ENCODE assay signal across 18 cellular contexts in genomic region chr5:106127341-106127781, GRCh38.
DNase-seq lines count a peak whose midpoint lies in the region; ATAC-seq, FAIRE-seq and TF ChIP-seq lines count a peak whose summit lies in the region.
"Had no signal": no experiment of that assay in that cellular context is flagged by ENCODE, and none has a peak within 500 bp of the region (broad histone marks: within the 10 kb centered on the region; RNA-seq: fewer than 3 reads in every experiment).

No MANE protein-coding gene starts in this region.

- no CpG with 5 or more reads among the region's 1 CpG for WGBS in IMR-90 (ENCODE audit: extremely low coverage in 2 of 2, insufficient read length in 1 of 2), 2 experiments

- intact Hi-C loops in Caco-2 (cut with micrococcal nuclease; ENCODE audit: unreplicated experiment) (loop anchor here (1.0 kb wide), 1 partner anchor 13 kb away; no protein-coding TSS in a partner anchor), IMR-90 (cut with micrococcal nuclease) (no loop called here), sciatic nerve (cut with DNase I) (no loop called here)

- no peak overlapping the region for H3K4me3 Mint-ChIP-seq in Caco-2 (ENCODE audit: unreplicated experiment)
- H3K4me3 Mint-ChIP-seq: dendritic cell treated with granulocyte-macrophage colony-stimulating factor and Interleukin-4, amounts not matched to agents 40 ng/mL and 50 ng/mL, for 4 days; neural progenitor cell had no signal

- H3K27ac ChIP-seq in IMR-90 (ENCODE audit: insufficient read depth, low read length) = no peak overlapping the region
- H3K27ac ChIP-seq: left ventricle myocardium inferior, neural progenitor cell, SJCRH30, VCaP had no signal

- H3K27me3 ChIP-seq in Caco-2 (replicated peaks; ENCODE audit: control insufficient read depth, insufficient read depth, low read length) = no peaks in the 10 kb centered on the region
- H3K27me3 ChIP-seq in IMR-90 (ENCODE audit: control insufficient read depth, insufficient read depth, low read length) = no peaks in the 10 kb centered on the region
- H3K27me3 ChIP-seq: neural progenitor cell, SJCRH30 had no signal

- no peak overlapping the region for H4K8ac ChIP-seq in IMR-90 (ENCODE audit: low read depth in 2 of 2, low read length in 2 of 2)

- H2AK9ac ChIP-seq in IMR-90 (replicated peaks; ENCODE audit: low read depth, low read length, poor library complexity) = no peak overlapping the region

- no peaks in the 10 kb centered on the region for H3K36me3 Mint-ChIP-seq in Caco-2 (ENCODE audit: insufficient read depth, unreplicated experiment)
- H3K36me3 Mint-ChIP-seq: neural progenitor cell had no signal

- H2BK20ac ChIP-seq in IMR-90 (ENCODE audit: low read depth, low read length) = no peak overlapping the region

- H3K9me1 ChIP-seq in IMR-90 (ENCODE audit: insufficient read depth, low read length) = no peaks in the 10 kb centered on the region

- TF ChIP-seq RAD21 in IMR-90 (IDR thresholded peaks at IDR 0.05; ENCODE audit: low read length) = no peak

- no peak overlapping the region for H3K9ac ChIP-seq in IMR-90 (ENCODE audit: low read depth, low read length)
- H3K9ac ChIP-seq: neural progenitor cell had no signal

- H3K36me3 ChIP-seq in Caco-2 (ENCODE audit: control insufficient read depth, insufficient read depth, low read length) = no peaks in the 10 kb centered on the region
- no peaks in the 10 kb centered on the region for H3K36me3 ChIP-seq in IMR-90 (ENCODE audit: control insufficient read depth, insufficient read depth, low read length)
- H3K36me3 ChIP-seq: left ventricle myocardium inferior, neural progenitor cell, SJCRH30 had no signal

- DNase-seq in Caco-2 (peak in 1 of 2 experiments; percentile 42), IMR-90 (peak; percentile 14), epithelial cell of proximal tubule (ENCODE audit: low read depth) (peak; percentile 40), NCI-H446 (lab: John Stamatoyannopoulos, UW) (no peak), frontal cortex (ENCODE audit: low spot score in 2 of 2) (no peak), sciatic nerve (ENCODE audit: low spot score) (no peak)
- DNase-seq: activated CD8-positive, alpha-beta memory T cell treated with anti-CD3 and anti-CD28 coated beads, Interleukin-2, amount 50 U/mL, for 4 hours; left ventricle myocardium inferior; NCI-H1105; NCI-H69; SJCRH30 had no signal

- no peak overlapping the region for H2BK15ac ChIP-seq in IMR-90 (ENCODE audit: low read depth, low read length)

- no peak overlapping the region for H2BK120ac ChIP-seq in IMR-90 (ENCODE audit: low read depth, low read length)

- no peaks in the 10 kb centered on the region for H4K20me1 ChIP-seq in IMR-90 (ENCODE audit: insufficient read depth, low read length)

- in situ Hi-C loops in IMR-90 (cut with MboI; ENCODE audit: low sequenced_read_pairs) = no loop called here

- no peak for FAIRE-seq in frontal cortex (lab: Jason Lieb, UNC)
- FAIRE-seq: A204.1, D721Med had no signal

- no peak overlapping the region for H3K4me3 ChIP-seq in Caco-2 (ENCODE audit: low read depth, low read length)
- no peak overlapping the region for H3K4me3 ChIP-seq in IMR-90 (ENCODE audit: insufficient read depth, low read depth, low read length)
- no peak overlapping the region for H3K4me3 ChIP-seq in epithelial cell of proximal tubule (ENCODE audit: low read depth, low read length)
- H3K4me3 ChIP-seq: left ventricle myocardium inferior, neural progenitor cell, SJCRH30 had no signal

- BruUV-seq in Caco-2 (replicated peaks; lab: Mats Ljungman, UMichigan) (no TSS peak), IMR-90 (replicated peaks; lab: Mats Ljungman, UMichigan) (no TSS peak)

- H2BK5ac ChIP-seq in IMR-90 (ENCODE audit: low read depth, low read length, poor library complexity, severe bottlenecking) = no peak overlapping the region

- no peak overlapping the region for H3K14ac ChIP-seq in IMR-90 (replicated peaks; ENCODE audit: low read depth, low read length)

- no peaks in the 10 kb centered on the region for H3K9me3 Mint-ChIP-seq in Caco-2 (ENCODE audit: unreplicated experiment)
- H3K9me3 Mint-ChIP-seq: dendritic cell treated with granulocyte-macrophage colony-stimulating factor and Interleukin-4, amounts not matched to agents 40 ng/mL and 50 ng/mL, for 4 days; neural progenitor cell had no signal

- H2AK5ac ChIP-seq in IMR-90 (ENCODE audit: low read depth, low read length) = no peak overlapping the region

- peak overlapping the region; percentile 75 for H3K27ac Mint-ChIP-seq in Caco-2 (ENCODE audit: unreplicated experiment)
- H3K27ac Mint-ChIP-seq: dendritic cell treated with granulocyte-macrophage colony-stimulating factor and Interleukin-4, amounts not matched to agents 40 ng/mL and 50 ng/mL, for 4 days; neural progenitor cell had no signal

- H2AFZ ChIP-seq in IMR-90 (replicated peaks; ENCODE audit: low read length, poor library complexity) = no peak overlapping the region
- H2AFZ ChIP-seq: neural progenitor cell had no signal

- dilution Hi-C loops in IMR-90 (cut with HindIII; ENCODE audit: low sequenced_read_pairs, unreplicated experiment) = no loop called here

- H3K27me3 Mint-ChIP-seq in Caco-2 (ENCODE audit: insufficient read depth, unreplicated experiment) = no peaks in the 10 kb centered on the region
- H3K27me3 Mint-ChIP-seq: dendritic cell treated with granulocyte-macrophage colony-stimulating factor and Interleukin-4, amounts not matched to agents 40 ng/mL and 50 ng/mL, for 4 days had no signal

- H4K91ac ChIP-seq in IMR-90 (ENCODE audit: insufficient read depth, low read depth, low read length) = no peak overlapping the region

- CTCF ChIA-PET in Caco-2 (lab: Charles Lee) = no interaction called here
- CTCF ChIA-PET in IMR-90 (lab: Yijun Ruan, JAX) = no interaction called here

- no peak for TF ChIP-seq POLR2A in IMR-90 (IDR thresholded peaks at IDR 0.05; ENCODE audit: low read depth, low read length)

- no peak overlapping the region for H3K4me2 ChIP-seq in IMR-90 (ENCODE audit: low read depth, low read length)
- H3K4me2 ChIP-seq: neural progenitor cell had no signal

- no peak overlapping the region for H3K4ac ChIP-seq in IMR-90 (ENCODE audit: low read depth, low read length)

- ATAC-seq in GM21515 (IDR thresholded peaks at IDR 0.05; ENCODE audit: unreplicated experiment) (peak; percentile 68), IMR-90 (ENCODE audit: low read depth) (no peak), GM19324 (IDR thresholded peaks at IDR 0.05; ENCODE audit: low FRiP score, unreplicated experiment) (no peak), sciatic nerve (no peak)

- POLR2A ChIA-PET in Caco-2 (lab: Charles Lee) = no interaction called here
- POLR2A ChIA-PET in IMR-90 (lab: Charles Lee; ENCODE audit: unreplicated experiment) = interaction anchor here (0.5 kb wide), 1 partner anchor 330 kb away, joined by 4 read pairs; no protein-coding TSS in a partner anchor

- H3K4me1 ChIP-seq in Caco-2 = peaks cover 11% of the 10 kb centered on the region
- H3K4me1 ChIP-seq in IMR-90 (ENCODE audit: control insufficient read depth, insufficient read depth, low read length) = no peaks in the 10 kb centered on the region
- H3K4me1 ChIP-seq: left ventricle myocardium inferior, neural progenitor cell, SJCRH30 had no signal

- TF ChIP-seq CTCF in Caco-2 (IDR thresholded peaks at IDR 0.05; ENCODE audit: insufficient read depth in 1 of 2, low read depth in 1 of 2, low read length in 1 of 2, severe bottlenecking in 1 of 2, unreplicated experiment in 1 of 2) (no peak), IMR-90 (conservative IDR thresholded peaks at IDR 0.05; ENCODE audit: low read depth, low read length) (no peak), epithelial cell of proximal tubule (conservative IDR thresholded peaks at IDR 0.05; ENCODE audit: low read depth, low read length) (no peak)

- no peak overlapping the region for H3K18ac ChIP-seq in IMR-90 (ENCODE audit: low read depth, low read length)

- H3K56ac ChIP-seq in IMR-90 (ENCODE audit: extremely low read depth, insufficient read depth, low read length) = no peak overlapping the region

- H3K9me3 ChIP-seq in Caco-2 (no peaks in the 10 kb centered on the region), IMR-90 (ENCODE audit: control insufficient read depth, insufficient read depth, low read length) (no peaks in the 10 kb centered on the region)
- H3K9me3 ChIP-seq: left ventricle myocardium inferior, SJCRH30 had no signal

- H3K4me1 Mint-ChIP-seq in Caco-2 (ENCODE audit: low read depth, unreplicated experiment) = peaks cover 8% of the 10 kb centered on the region
- H3K4me1 Mint-ChIP-seq: neural progenitor cell had no signal

- no peak overlapping the region for H3K23ac ChIP-seq in IMR-90 (ENCODE audit: low read depth, low read length)

- no peaks in the 10 kb centered on the region for H3K79me1 ChIP-seq in IMR-90 (ENCODE audit: low read depth in 1 of 2, low read length in 2 of 2)

- no peak overlapping the region for H4K5ac ChIP-seq in IMR-90 (ENCODE audit: low read depth, low read length)

TF ChIP-seq in IMR-90, 13 proteins besides CTCF, POLR2A, EP300 and RAD21 (continues in another document):
- TF ChIP-seq, protein P1, sequence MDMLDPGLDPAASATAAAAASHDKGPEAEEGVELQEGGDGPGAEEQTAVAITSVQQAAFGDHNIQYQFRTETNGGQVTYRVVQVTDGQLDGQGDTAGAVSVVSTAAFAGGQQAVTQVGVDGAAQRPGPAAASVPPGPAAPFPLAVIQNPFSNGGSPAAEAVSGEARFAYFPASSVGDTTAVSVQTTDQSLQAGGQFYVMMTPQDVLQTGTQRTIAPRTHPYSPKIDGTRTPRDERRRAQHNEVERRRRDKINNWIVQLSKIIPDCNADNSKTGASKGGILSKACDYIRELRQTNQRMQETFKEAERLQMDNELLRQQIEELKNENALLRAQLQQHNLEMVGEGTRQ (IDR thresholded peaks at IDR 0.05; ENCODE audit: low read depth, low read length) = no peak
- TF ChIP-seq ELK1 (IDR thresholded peaks at IDR 0.05; ENCODE audit: borderline replicate concordance, low read depth, low read length) (no peak), MAFK (IDR thresholded peaks at IDR 0.05; ENCODE audit: low read depth, low read length) (no peak), SMC3 (IDR thresholded peaks at IDR 0.05; ENCODE audit: low read depth, low read length) (no peak), NFE2L2 (IDR thresholded peaks at IDR 0.05; ENCODE audit: low read depth, low read length) (no peak), RCOR1 (IDR thresholded peaks at IDR 0.05; ENCODE audit: insufficient replicate concordance, low read length) (no peak), BHLHE40 (IDR thresholded peaks at IDR 0.05; ENCODE audit: low read depth, low read length) (no peak), CEBPB (IDR thresholded peaks at IDR 0.05; ENCODE audit: low read depth, low read length) (no peak), RFX5 (IDR thresholded peaks at IDR 0.05; ENCODE audit: low read depth, low read length) (no peak)

Comparison
In these comparisons a context has a peak if more than half of its experiments do, and no peak if none do; other contexts are left out.
1. DNase-seq: peak in IMR-90 (single experiment) and epithelial cell of proximal tubule (single experiment); none in NCI-H446 (0 of 2), frontal cortex (0 of 2) and sciatic nerve (single experiment).